Comparison of ENCODE assay signal across 14 cellular contexts in the genomic region with DNA sequence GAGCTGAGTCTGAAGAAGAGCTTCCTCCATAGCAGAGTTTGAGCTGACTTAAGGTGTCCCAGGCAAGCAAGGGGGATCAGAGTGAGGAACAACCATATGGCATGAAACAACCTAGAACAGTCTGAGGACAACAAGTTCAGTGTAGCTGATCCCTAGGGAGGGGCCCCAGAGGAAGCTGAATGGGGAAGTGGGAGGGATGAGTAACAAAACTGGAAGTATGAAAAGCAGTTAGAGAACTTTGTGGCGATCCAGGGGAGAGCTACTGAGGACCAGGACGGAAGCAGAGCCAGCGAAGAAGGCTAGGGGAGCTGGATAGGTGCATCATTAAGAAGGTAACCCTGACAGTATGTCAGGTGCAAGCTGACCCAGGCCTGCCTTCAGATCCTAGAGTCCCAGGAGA.
A peak's percentile ranks its signal among the peaks of the same experiment; 100 is the strongest.
DNase-seq lines count a peak whose midpoint lies in the region; ATAC-seq and TF ChIP-seq lines count a peak whose summit lies in the region.
"Had no signal": no experiment of that assay in that cellular context is flagged by ENCODE, and none has a peak within 500 bp of the region (broad histone marks: within the 10 kb centered on the region; RNA-seq: fewer than 3 reads in every experiment).

No MANE protein-coding gene starts in this region.

- no peak for TF ChIP-seq POLR2A in gastroesophageal sphincter (IDR thresholded peaks at IDR 0.05)

- H3K27me3 ChIP-seq in BLaER1, result no peaks in the 10 kb centered on the region
- H3K27me3 ChIP-seq in MG63, result peaks cover 3% of the 10 kb centered on the region; the same call in 1 of the 2 replicates
- H3K27me3 ChIP-seq in gastroesophageal sphincter, result no peaks in the 10 kb centered on the region
- H3K27me3 ChIP-seq: neural progenitor cell had no signal

- TF ChIP-seq CTCF in gastroesophageal sphincter (IDR thresholded peaks at IDR 0.05), result no peak

- H4K20me1 ChIP-seq in BLaER1, result no peaks in the 10 kb centered on the region

- H3K4me1 ChIP-seq in BLaER1, result peaks cover 21% of the 10 kb centered on the region
- H3K4me1 ChIP-seq in gastroesophageal sphincter, result peaks cover 0 to 7% (median 0%) of the 10 kb centered on the region in 3 donors
- H3K4me1 ChIP-seq: neural progenitor cell had no signal

- H3K9me3 ChIP-seq in BLaER1 (peaks cover 35% of the 10 kb centered on the region), MG63 (peaks cover 5% of the 10 kb centered on the region), gastroesophageal sphincter (no peaks in the 10 kb centered on the region)

- no peak overlapping the region for H3K9ac ChIP-seq in BLaER1
- H3K9ac ChIP-seq: neural progenitor cell had no signal

- H3K27ac ChIP-seq in BLaER1 (peak overlapping the region; percentile 44), gastroesophageal sphincter (no peak overlapping the region)
- H3K27ac ChIP-seq: neural progenitor cell had no signal

- no peak for TF ChIP-seq EP300 in gastroesophageal sphincter (IDR thresholded peaks at IDR 0.05)

- H3K4me3 ChIP-seq in BLaER1 (0 out of 2 replicates have a peak overlapping the region, but pooled peaks have one; percentile 27), MG63 (no peak overlapping the region), gastroesophageal sphincter (no peak overlapping the region)
- H3K4me3 ChIP-seq: neural progenitor cell had no signal

- peak overlapping the region; percentile 80 for H3K4me2 ChIP-seq in BLaER1
- H3K4me2 ChIP-seq: neural progenitor cell had no signal

- 64 to 80% methylated on average over 3 of the region's 3 CpGs for WGBS in gastroesophageal sphincter (ENCODE audit: low coverage in 1 of 2), 2 donors

- H3K36me3 ChIP-seq in BLaER1 (no peaks in the 10 kb centered on the region), MG63 (no peaks in the 10 kb centered on the region), gastroesophageal sphincter (no peaks in the 10 kb centered on the region)
- H3K36me3 ChIP-seq: neural progenitor cell had no signal

- DNase-seq in MG63 (peak; percentile 59), DMS 273 (lab: John Stamatoyannopoulos, UW; ENCODE audit: unreplicated experiment) (no peak), NCI-H128 (lab: John Stamatoyannopoulos, UW; ENCODE audit: unreplicated experiment) (no peak), D341Med (ENCODE audit: low spot score) (no peak)
- DNase-seq in activated T-cell treated with anti-CD3 and anti-CD28 coated beads, Interleukin-2, amount 50 U/mL, for 1 hour, result no peak
- DNase-seq: activated T-cell treated with anti-CD3 and anti-CD28 coated beads, Interleukin-2, amount 50 U/mL, for 48 hours; DMS79 treated with DMSO at 0.1 percent for 48 hours; effector memory CD8-positive, alpha-beta T cell; NCI-H1694; stimulated activated CD8-positive, alpha-beta memory T cell treated with anti-CD3 and anti-CD28 coated beads, Interleukin-4, amount 100 ng/mL, for 48 hours had no signal

- ATAC-seq in GM19467 (IDR thresholded peaks at IDR 0.05; ENCODE audit: unreplicated experiment), result peak; percentile 70
- peak; percentile 64 for ATAC-seq in gastroesophageal sphincter
- ATAC-seq: effector memory CD8-positive, alpha-beta T cell had no signal
